18 cellular contexts compared by ENCODE assay signal in genomic region chr10:44196336-44196735, GRCh38.
"Had no signal": no experiment of that assay in that cellular context is flagged by ENCODE, and none has a peak within 500 bp of the region (broad histone marks: within the 10 kb centered on the region; RNA-seq: fewer than 3 reads in every experiment).

No MANE protein-coding gene starts in this region.

- H3K27me3 ChIP-seq: MG63, Peyer's patch had no signal

- H3K27ac ChIP-seq: Peyer's patch had no signal

- H3K9me3 ChIP-seq: MG63, Peyer's patch had no signal

- ATAC-seq: activated CD4-positive, CD25-positive, alpha-beta regulatory T cell treated with anti-CD3 and anti-CD28 coated beads, Interleukin-2, amount 50 U/mL, for 24 hours; activated CD8-positive, alpha-beta memory T cell treated with anti-CD3 and anti-CD28 coated beads, Interleukin-2, amount 10 ng/mL, durations not matched to agents 7 days and 5 days had no signal

- FAIRE-seq: astrocyte had no signal

- DNase-seq: activated CD4-positive, alpha-beta T cell treated with anti-CD3 and anti-CD28 coated beads for 4 hours; activated CD8-positive, alpha-beta memory T cell treated with anti-CD3 and anti-CD28 coated beads, Interleukin-2, amount 10 ng/mL, durations not matched to agents 7 days and 5 days; activated effector memory CD4-positive, alpha-beta T cell treated with Interleukin-2 at 50 U/mL for 16 hours; activated naive CD4-positive, alpha-beta T cell treated with Interleukin-2 at 50 U/mL for 16 hours; activated T-cell treated with anti-CD3 and anti-CD28 coated beads, Interleukin-2, amount 50 U/mL, for 24 hours; amygdala; MG63; MV-4-11; NCI-H1092 treated with DMSO at 0.1 percent for 48 hours; NCI-H1417 treated with DMSO at 0.1 percent for 48 hours; NCI-H1694 treated with DMSO at 0.1 percent for 48 hours; NCI-H2029 treated with DMSO at 0.1 percent for 48 hours; NCI-H345; NCI-H524; Peyer's patch; SHP77 treated with DMSO at 0.1 percent for 48 hours had no signal

- H3K36me3 ChIP-seq: MG63, Peyer's patch had no signal

- H3K4me3 ChIP-seq: MG63, Peyer's patch had no signal
